ENCODE assay signal across 8 cellular contexts in the genomic region with DNA sequence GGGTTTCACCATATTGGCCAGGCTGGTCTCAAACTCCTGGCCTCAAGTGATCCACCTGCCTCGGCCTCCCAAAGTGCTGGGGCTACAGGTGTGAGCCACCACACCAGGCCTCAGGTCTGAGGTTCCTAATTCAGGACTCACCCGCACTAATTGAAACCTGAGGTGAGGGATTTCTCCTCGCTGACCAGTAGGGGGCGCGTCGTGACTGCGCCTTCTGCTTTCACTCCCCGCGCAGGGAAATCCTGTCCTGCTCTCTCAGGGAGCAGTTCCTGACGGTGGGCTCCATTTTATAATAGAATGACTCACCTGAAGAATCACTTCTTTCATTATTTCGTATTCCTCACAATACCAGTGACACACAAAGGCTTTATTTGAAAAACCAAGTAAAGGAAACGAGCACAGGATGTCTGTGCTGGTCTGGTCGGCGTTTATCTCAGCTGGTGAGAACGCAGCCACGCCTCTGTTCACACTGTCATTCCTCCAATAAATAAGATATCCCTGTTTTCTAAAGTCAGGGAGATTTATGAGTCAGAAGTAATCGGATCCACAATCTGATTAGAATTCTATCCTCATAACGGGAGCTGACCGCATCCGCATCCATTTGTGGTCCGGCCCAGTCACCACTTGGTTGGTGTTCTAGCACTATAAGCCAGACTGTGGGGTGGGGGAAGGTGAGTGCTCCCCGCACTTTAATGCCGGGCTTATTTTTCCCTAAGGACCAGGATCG. TPM values are rescaled to one million over a fixed set of nuclear protein-coding genes. Genes with fewer than 3 reads are reported as not detected.
DNase-seq lines count a peak whose midpoint lies in the region; ATAC-seq and TF ChIP-seq lines count a peak whose summit lies in the region.

No MANE protein-coding gene starts in this region.

- H3K36me3 ChIP-seq in A673 (ENCODE audit: insufficient read depth, low read length, poor library complexity, severe bottlenecking) = no peaks in the 10 kb centered on the region
- H3K36me3 ChIP-seq in lung (ENCODE audit: control insufficient read depth in 2 of 2, insufficient read depth in 2 of 2, low read length in 2 of 2) = no peaks in the 10 kb centered on the region

- intact Hi-C loops in A673 (cut with micrococcal nuclease; ENCODE audit: unreplicated experiment) = loop anchor here (1.0 to 5.0 kb wide), 3 partner anchors 173 to 651 kb away; no protein-coding TSS in a partner anchor

- H3K9me3 ChIP-seq in A673 (ENCODE audit: low read depth, low read length, poor library complexity, severe bottlenecking) (no peaks in the 10 kb centered on the region), lung (ENCODE audit: control insufficient read depth in 2 of 2, insufficient read depth in 1 of 2, low read length in 1 of 2) (no peaks in the 10 kb centered on the region)

- DNase-seq in A673 (ENCODE audit: low spot score) (peak; percentile 88), NCI-H69 (lab: John Stamatoyannopoulos, UW) (peak; percentile 79), lung (ENCODE audit: low spot score) (peak; percentile 76)
- peak; percentile 91 for DNase-seq in activated CD8-positive, alpha-beta memory T cell treated with anti-CD3 and anti-CD28 coated beads for 24 hours
- peak; percentile 68 for DNase-seq in effector CD8-positive, alpha-beta T cell (lab: John Stamatoyannopoulos, UW)
- peak; percentile 62 to 81 (median 70) for DNase-seq in stimulated activated CD4-positive, alpha-beta T cell treated with anti-CD3 and anti-CD28 coated beads, TNF-alpha, amount 100 ng/mL, for 1 hour (ENCODE audit: low read depth in 3 of 3, low spot score in 1 of 3)

- peaks cover 22% of the 10 kb centered on the region for H3K4me1 ChIP-seq in A673 (ENCODE audit: insufficient read depth, low read length, poor library complexity, severe bottlenecking)
- H3K4me1 ChIP-seq in lung (ENCODE audit: control insufficient read depth in 2 of 2, insufficient read depth in 2 of 2, low read length in 2 of 2) = peaks cover 0 to 4% of the 10 kb centered on the region in 2 donors

- CTCF ChIA-PET in A673 (lab: Charles Lee) = interaction anchor here (0.6 to 1.2 kb wide), 4 partner anchors 13 to 247 kb away, joined by 3 to 9 read pairs (median 4); no protein-coding TSS in a partner anchor

- H3K27ac ChIP-seq in A673 (ENCODE audit: low read depth, low read length, poor library complexity, severe bottlenecking) (no peak overlapping the region), lung (ENCODE audit: low read depth in 1 of 2, low read length in 1 of 2) (peak overlapping the region in 1 of 2 donors; percentile 62)

- POLR2A ChIA-PET in A673 (lab: Charles Lee; ENCODE audit: low non-redundant PET) = no interaction called here

- peak; percentile 77 for ATAC-seq in GM18517 (IDR thresholded peaks at IDR 0.05; ENCODE audit: unreplicated experiment)
- peak; percentile 69 for ATAC-seq in HG03139 (IDR thresholded peaks at IDR 0.05; ENCODE audit: unreplicated experiment)
- ATAC-seq in lung (ENCODE audit: insufficient read depth, low FRiP score) = peak; percentile 87

- H3K4me3 ChIP-seq in A673 (ENCODE audit: low read depth, low read length, poor library complexity, severe bottlenecking) (peak overlapping the region; percentile 10), lung (no peak overlapping the region)

- TF ChIP-seq CTCF in A673 (conservative IDR thresholded peaks at IDR 0.05; ENCODE audit: low read depth, low read length) (peak; percentile 92), lung (IDR thresholded peaks at IDR 0.05; ENCODE audit: control extremely low read depth, extremely low read depth) (peak; percentile 84)

- BruUV-seq in A673 (replicated peaks; lab: Mats Ljungman, UMichigan) = no TSS peak

- 17 to 18% methylated on average over 24 of the region's 24 CpGs for WGBS in lung, 2 donors

- H3K27me3 ChIP-seq in A673 (replicated peaks; ENCODE audit: insufficient read depth, low read depth, low read length, poor library complexity) = no peaks in the 10 kb centered on the region
- no peaks in the 10 kb centered on the region for H3K27me3 ChIP-seq in lung (ENCODE audit: control insufficient read depth, insufficient read depth)

RNA-seq across cellular contexts. Expression of a gene that starts 35.4 kb away (rescaled TPM):
- total RNA-seq in A673 (2021) (56.5 and 57.6 TPM in 2 replicates), lung (10 to 100 TPM; 16.8 to 44.8 TPM)
- 10 to 100 TPM; 27.5 to 42.7 TPM for polyA plus RNA-seq in lung

RNA-seq across cellular contexts. Expression of a gene that starts 39.2 kb away (rescaled TPM):
- total RNA-seq in A673 (2021) (20.0 and 22.0 TPM in 2 replicates), lung (10 to 100 TPM; 14.3 to 22.9 TPM)
- 1 to 10 TPM; 5.6 to 5.9 TPM for polyA plus RNA-seq in lung
